In genomic region chr11:113493205-113493604, GRCh38 we compare ENCODE assay signal across 22 cellular contexts. TPM values are rescaled to one million over a fixed set of nuclear protein-coding genes. Genes with fewer than 3 reads are reported as not detected.
"Had no signal": no experiment of that assay in that cellular context is flagged by ENCODE, and none has a peak within 500 bp of the region (broad histone marks: within the 10 kb centered on the region; RNA-seq: fewer than 3 reads in every experiment).

No MANE protein-coding gene starts in this region.

- H3K4me1 ChIP-seq: breast epithelium, foreskin keratinocyte, spleen, thyroid gland had no signal

- FAIRE-seq: astrocyte, kidney had no signal

- H3K9me3 ChIP-seq: breast epithelium, spleen, thyroid gland had no signal

- H3K4me3 ChIP-seq: breast epithelium, coronary artery, lung, spleen, thyroid gland had no signal

- ATAC-seq: activated T-cell treated with anti-CD3 and anti-CD28 coated beads, Interleukin-2, amount 50 U/mL, for 72 hours; foreskin keratinocyte; left lobe of liver had no signal

- H3K36me3 ChIP-seq: breast epithelium, spleen, thyroid gland had no signal

- H3K27me3 ChIP-seq: breast epithelium, thyroid gland had no signal

- DNase-seq: activated CD4-positive, alpha-beta T cell treated with anti-CD3 and anti-CD28 coated beads for 1 hour; activated effector memory CD4-positive, alpha-beta T cell treated with anti-CD3 and anti-CD28 coated beads, Interleukin-2, amount 50 U/mL, for 16 hours; activated T-cell treated with anti-CD3 and anti-CD28 coated beads, Interleukin-2, amount 50 U/mL, for 72 hours; foreskin keratinocyte; hypothalamus; kidney; nephron progenitor cell; occipital lobe; retina; spleen; stimulated activated naive CD4-positive, alpha-beta T cell; thyroid gland had no signal

- H3K27ac ChIP-seq: breast epithelium, coronary artery, foreskin keratinocyte, spleen, thyroid gland, VCaP had no signal

RNA-seq across cellular contexts. Expression of gene DRD2, which starts 18.0 kb away (rescaled TPM):
- total RNA-seq: activated CD8-positive, alpha-beta memory T cell treated with anti-CD3 and anti-CD28 coated beads for 36 hours; astrocyte; epithelial cell of proximal tubule; fibroblast of lung; left lobe of liver; occipital lobe; spleen; subcutaneous adipose tissue had no signal
- polyA plus RNA-seq: fibroblast of lung, spleen had no signal
